1 cellular context compared by ENCODE assay signal in the genomic region with DNA sequence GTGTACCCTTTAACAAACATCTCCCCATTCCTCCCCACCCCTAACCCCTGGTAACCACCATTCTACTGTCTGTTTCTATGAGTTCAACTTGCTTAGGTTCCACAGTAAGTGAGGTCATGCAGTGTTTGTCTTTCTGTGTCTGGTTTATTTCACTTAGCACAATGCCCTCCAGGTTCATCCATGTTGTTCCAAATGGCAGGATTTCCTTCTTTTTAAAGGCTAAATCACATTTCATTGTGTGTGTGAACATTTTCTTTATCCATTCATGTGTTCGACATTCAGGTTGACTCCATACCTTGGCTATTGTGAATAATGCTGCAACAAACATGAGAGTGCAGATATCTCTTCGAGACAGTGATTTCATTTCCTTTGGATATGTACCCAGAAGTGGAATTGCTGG.
TF ChIP-seq lines count a peak whose summit lies in the region.

No MANE protein-coding gene starts in this region.

TF ChIP-seq in K562, 482 proteins besides CTCF, POLR2A, EP300 and RAD21 (continued from another document):
- no peak for TF ChIP-seq TAF1 (IDR thresholded peaks at IDR 0.05; ENCODE audit: control insufficient read depth, extremely low read depth, insufficient read depth, low read length, severe bottlenecking)
- TF ChIP-seq, protein P1, sequence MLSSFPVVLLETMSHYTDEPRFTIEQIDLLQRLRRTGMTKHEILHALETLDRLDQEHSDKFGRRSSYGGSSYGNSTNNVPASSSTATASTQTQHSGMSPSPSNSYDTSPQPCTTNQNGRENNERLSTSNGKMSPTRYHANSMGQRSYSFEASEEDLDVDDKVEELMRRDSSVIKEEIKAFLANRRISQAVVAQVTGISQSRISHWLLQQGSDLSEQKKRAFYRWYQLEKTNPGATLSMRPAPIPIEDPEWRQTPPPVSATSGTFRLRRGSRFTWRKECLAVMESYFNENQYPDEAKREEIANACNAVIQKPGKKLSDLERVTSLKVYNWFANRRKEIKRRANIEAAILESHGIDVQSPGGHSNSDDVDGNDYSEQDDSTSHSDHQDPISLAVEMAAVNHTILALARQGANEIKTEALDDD (IDR thresholded peaks at IDR 0.05) = no peak
- TF ChIP-seq RBM25 (IDR thresholded peaks at IDR 0.05; ENCODE audit: low read depth, low read length, severe bottlenecking) = no peak
- no peak for TF ChIP-seq SPI1 (IDR thresholded peaks at IDR 0.05; ENCODE audit: borderline replicate concordance, low read depth, low read length)
- TF ChIP-seq ZNF76 (CRISPR knock-in tag; IDR thresholded peaks at IDR 0.05; ENCODE audit: borderline replicate concordance) = no peak
